In the genomic region with DNA sequence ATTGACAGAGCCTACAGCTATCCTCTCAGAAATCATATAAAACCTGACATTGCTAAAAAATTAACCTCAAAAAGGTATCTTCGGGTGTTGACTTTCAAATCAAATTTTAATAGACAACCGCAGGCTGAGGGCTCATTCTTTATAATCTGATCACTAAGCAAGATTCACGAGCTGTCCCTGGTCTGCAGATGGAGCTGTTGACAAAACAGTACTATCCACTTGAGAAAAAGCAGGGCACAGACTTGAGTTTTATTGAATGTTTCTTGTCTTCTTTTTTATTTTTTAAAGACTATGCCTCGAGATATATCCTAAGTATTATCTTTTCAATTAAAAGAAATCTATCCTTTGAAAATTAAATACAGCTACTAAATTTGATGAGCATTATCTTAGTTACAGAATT, we compare ENCODE assay signal across 8 cellular contexts.
A peak's percentile ranks its signal among the peaks of the same experiment; 100 is the strongest.
DNase-seq lines count a peak whose midpoint lies in the region; ATAC-seq, FAIRE-seq and TF ChIP-seq lines count a peak whose summit lies in the region.

No MANE protein-coding gene starts in this region.

- TF ChIP-seq CTCF in BE2C (IDR thresholded peaks at IDR 0.05; ENCODE audit: low read depth, low read length) (peak; percentile 68), MM.1S (IDR thresholded peaks at IDR 0.05; ENCODE audit: low read length) (peak; percentile 29), keratinocyte (optimal IDR thresholded peaks at IDR 0.05 in 1 of 3, IDR thresholded peaks at IDR 0.05 in 1 of 3, conservative IDR thresholded peaks at IDR 0.05 in 1 of 3; ENCODE audit: extremely low read depth in 1 of 3, insufficient read depth in 2 of 3, low read length in 3 of 3) (peak in 2 of 3 experiments; percentile 11 to 35)

- H3K4me2 ChIP-seq in MM.1S (ENCODE audit: low read depth, low read length): no peak overlapping the region
- no peak overlapping the region for H3K4me2 ChIP-seq in keratinocyte (ENCODE audit: control insufficient read depth, extremely low read depth, insufficient read depth, low read depth, low read length)

- H2AFZ ChIP-seq in MM.1S (ENCODE audit: low read length) (no peak overlapping the region), keratinocyte (ENCODE audit: control insufficient read depth, low read length) (no peak overlapping the region)

- peak overlapping the region; percentile 31 for H3K4me3 ChIP-seq in BE2C (ENCODE audit: low read depth, low read length)
- H3K4me3 ChIP-seq in MM.1S (ENCODE audit: low read length): no peak overlapping the region
- no peak overlapping the region for H3K4me3 ChIP-seq in keratinocyte (ENCODE audit: control insufficient read depth in 2 of 3, extremely low read depth in 1 of 3, insufficient read depth in 2 of 3, low read depth in 1 of 3, low read length in 3 of 3)

- DNase-seq in BE2C: peak; percentile 30
- DNase-seq in MM.1S: peak; percentile 19
- peak; percentile 43 for DNase-seq in astrocyte of the hippocampus (ENCODE audit: low read depth, low spot score)
- no peak for DNase-seq in keratinocyte (ENCODE audit: low read depth, low spot score)
- DNase-seq in GM12891 (ENCODE audit: insufficient read length, low spot score): no peak
- no peak for DNase-seq in stimulated activated naive CD4-positive, alpha-beta T cell (lab: John Stamatoyannopoulos, UW)
- no peak for DNase-seq in DMS79 treated with DMSO at 0.1 percent for 48 hours (lab: John Stamatoyannopoulos, UW)

- H3K36me3 ChIP-seq in BE2C (no peaks in the 10 kb centered on the region), MM.1S (replicated peaks; ENCODE audit: insufficient read depth, low read length) (no peaks in the 10 kb centered on the region), keratinocyte (ENCODE audit: control insufficient read depth in 2 of 2, extremely low read depth in 1 of 2, insufficient read depth in 2 of 2, low read length in 2 of 2) (no peaks in the 10 kb centered on the region)

- H3K79me2 ChIP-seq in MM.1S (ENCODE audit: low read length): no peaks in the 10 kb centered on the region
- H3K79me2 ChIP-seq in keratinocyte (ENCODE audit: control insufficient read depth, insufficient read depth, low read length): no peaks in the 10 kb centered on the region

- H3F3A ChIP-seq in MM.1S (ENCODE audit: insufficient read depth, low read length): no peaks in the 10 kb centered on the region

- FAIRE-seq in keratinocyte (lab: Jason Lieb, UNC) (no peak), GM12891 (lab: Jason Lieb, UNC) (no peak)

- no peak for ATAC-seq in GM18519 (IDR thresholded peaks at IDR 0.05; ENCODE audit: low FRiP score, unreplicated experiment)

- no peak overlapping the region for H3K9ac ChIP-seq in MM.1S (ENCODE audit: low read length)
- H3K9ac ChIP-seq in keratinocyte (ENCODE audit: control insufficient read depth, extremely low read depth, insufficient read depth, low read length): no peak overlapping the region

- dilution Hi-C loops in keratinocyte (cut with MboI; ENCODE audit: extremely low pct_ligation_motif_present, low sequenced_read_pairs): no loop called here

- H3K9me3 ChIP-seq in BE2C: no peaks in the 10 kb centered on the region; the same call in 1 of the 2 replicates
- no peaks in the 10 kb centered on the region for H3K9me3 ChIP-seq in MM.1S (replicated peaks; ENCODE audit: insufficient read depth, low read length)
- H3K9me3 ChIP-seq in keratinocyte (ENCODE audit: control insufficient read depth, low read depth, low read length): no peaks in the 10 kb centered on the region

- H3K4me1 ChIP-seq in BE2C (peaks cover 4% of the 10 kb centered on the region), MM.1S (ENCODE audit: low read length) (no peaks in the 10 kb centered on the region), keratinocyte (ENCODE audit: control insufficient read depth, extremely low read depth, insufficient read depth, low read length) (no peaks in the 10 kb centered on the region)

- H3K27ac ChIP-seq in MM.1S (ENCODE audit: low read length) (no peak overlapping the region), keratinocyte (ENCODE audit: control insufficient read depth, insufficient read depth, low read length) (no peak overlapping the region)

- TF ChIP-seq POLR2A in GM12891 (IDR thresholded peaks at IDR 0.05; ENCODE audit: low read depth, low read length): no peak

- H3K9me2 ChIP-seq in MM.1S (replicated peaks; ENCODE audit: insufficient read depth, low read length): no peaks in the 10 kb centered on the region

- no peaks in the 10 kb centered on the region for H3K27me3 ChIP-seq in BE2C
- H3K27me3 ChIP-seq in MM.1S (replicated peaks; ENCODE audit: insufficient read depth, low read length): no peaks in the 10 kb centered on the region
- no peaks in the 10 kb centered on the region for H3K27me3 ChIP-seq in keratinocyte (ENCODE audit: control insufficient read depth, extremely low read depth, insufficient read depth, low read length)

- no peaks in the 10 kb centered on the region for H4K20me1 ChIP-seq in MM.1S (ENCODE audit: insufficient read depth, low read length)
- H4K20me1 ChIP-seq in keratinocyte (ENCODE audit: control insufficient read depth, extremely low read depth, insufficient read depth, low read length): no peaks in the 10 kb centered on the region

- H3K9me1 ChIP-seq in keratinocyte (ENCODE audit: control insufficient read depth, extremely low read depth, insufficient read depth, low read length): no peaks in the 10 kb centered on the region

TF ChIP-seq in GM12891, 5 proteins besides CTCF, POLR2A, EP300 and RAD21:
- TF ChIP-seq PAX5 (IDR thresholded peaks at IDR 0.05; ENCODE audit: insufficient read depth, low read length, severe bottlenecking): no peak
- no peak for TF ChIP-seq TAF1 (IDR thresholded peaks at IDR 0.05; ENCODE audit: low read depth, low read length)
- no peak for TF ChIP-seq POU2F2 (IDR thresholded peaks at IDR 0.05; ENCODE audit: low read depth, low read length)
- TF ChIP-seq SPI1 (IDR thresholded peaks at IDR 0.05; ENCODE audit: low read depth, low read length): no peak
- TF ChIP-seq POLR2AphosphoS5 (IDR thresholded peaks at IDR 0.05; ENCODE audit: low read depth, low read length): no peak

Comparison
In these comparisons a context has a peak if more than half of its experiments do, and no peak if none do; other contexts are left out.
1. DNase-seq: peak in BE2C (single experiment), MM.1S (single experiment) and astrocyte of the hippocampus (single experiment); none in keratinocyte (single experiment), GM12891 (single experiment), stimulated activated naive CD4-positive, alpha-beta T cell (0 of 6) and DMS79 treated with DMSO at 0.1 percent for 48 hours (single experiment).
2. Peak in every context shown above with its lines, with median percentiles within 50 percentile points of each other: CTCF ChIP-seq.